In genomic region chr1:41331546-41331917, GRCh38 we compare ENCODE assay signal across 22 cellular contexts. TPM values are rescaled to one million over a fixed set of nuclear protein-coding genes. Genes with fewer than 3 reads are reported as not detected.
"Had no signal": no experiment of that assay in that cellular context is flagged by ENCODE, and none has a peak within 500 bp of the region (broad histone marks: within the 10 kb centered on the region; RNA-seq: fewer than 3 reads in every experiment).

No MANE protein-coding gene starts in this region.

- H3K27me3 ChIP-seq: body of pancreas, hepatocyte, ovary, right atrium auricular region, thyroid gland, upper lobe of right lung had no signal

- H3K4me2 ChIP-seq: hepatocyte had no signal

- H3K36me3 Mint-ChIP-seq: activated naive CD4-positive, alpha-beta T cell treated with anti-CD3 and anti-CD28 coated beads, Interleukin-2, amount 50 U/mL, for 24 hours; natural killer cell; T-cell had no signal

- H3K4me3 ChIP-seq: body of pancreas, hepatocyte, ovary, psoas muscle, right atrium auricular region, thyroid gland, upper lobe of right lung had no signal

- H3K27ac ChIP-seq: body of pancreas, hepatocyte, ovary, psoas muscle, right atrium auricular region, thyroid gland, upper lobe of right lung had no signal

- H2AFZ ChIP-seq: hepatocyte had no signal

- H3K4me3 Mint-ChIP-seq: activated naive CD4-positive, alpha-beta T cell treated with anti-CD3 and anti-CD28 coated beads, Interleukin-2, amount 50 U/mL, for 24 hours; natural killer cell; stimulated activated naive CD8-positive, alpha-beta T cell treated with anti-CD3 and anti-CD28 coated beads, Interleukin-15, Interleukin-2, amounts not matched to agents 100 ng/mL and 50 ng/mL, for 24 hours; T-cell had no signal

- H3K4me1 ChIP-seq: body of pancreas, psoas muscle, thyroid gland, upper lobe of right lung had no signal

- ATAC-seq: body of pancreas, natural killer cell, psoas muscle, T-cell had no signal

- H3K79me2 ChIP-seq: hepatocyte had no signal

- H3K27ac Mint-ChIP-seq: activated naive CD4-positive, alpha-beta T cell treated with anti-CD3 and anti-CD28 coated beads, Interleukin-2, amount 50 U/mL, for 24 hours; natural killer cell; stimulated activated naive CD8-positive, alpha-beta T cell treated with anti-CD3 and anti-CD28 coated beads, Interleukin-15, Interleukin-2, amounts not matched to agents 100 ng/mL and 50 ng/mL, for 24 hours; T-cell had no signal

- H3K9me3 Mint-ChIP-seq: natural killer cell had no signal

- H3K36me3 ChIP-seq: ovary, right atrium auricular region, thyroid gland, upper lobe of right lung had no signal

- DNase-seq: activated gamma-delta T cell treated with Interleukin-2 at 50 U/mL for 16 hours; activated T-cell treated with anti-CD3 and anti-CD28 coated beads, Interleukin-2, amount 50 U/mL, for 1 hour; anterior cingulate cortex; body of pancreas; caudate nucleus; effector memory CD4-positive, alpha-beta T cell; glutamatergic neuron; midbrain; natural killer cell; ovary; psoas muscle; stimulated activated CD4-positive, alpha-beta T cell treated with anti-CD3 and anti-CD28 coated beads, Interleukin-4, amount 100 ng/mL, for 4 hours; substantia nigra; T-cell; thyroid gland had no signal

- H3K9me3 ChIP-seq: body of pancreas, ovary, psoas muscle, right atrium auricular region, thyroid gland, upper lobe of right lung had no signal

RNA-seq across cellular contexts. Expression of gene FOXO6, which starts 29.7 kb away (rescaled TPM):
- total RNA-seq: dermis blood vessel endothelial cell, esophagus mucosa had no signal
